Comparison of ENCODE assay signal across 8 cellular contexts in genomic region chr21:42199488-42200463, GRCh38. TPM values are rescaled to one million over a fixed set of nuclear protein-coding genes. Genes with fewer than 3 reads are reported as not detected.
DNase-seq lines count a peak whose midpoint lies in the region; ATAC-seq, FAIRE-seq and TF ChIP-seq lines count a peak whose summit lies in the region.

No MANE protein-coding gene starts in this region.

- peak overlapping the region; percentile 70 for H3K4me2 ChIP-seq in keratinocyte (ENCODE audit: control insufficient read depth, extremely low read depth, insufficient read depth, low read depth, low read length)

- H4K20me1 ChIP-seq in keratinocyte (ENCODE audit: control insufficient read depth, extremely low read depth, insufficient read depth, low read length) = no peaks in the 10 kb centered on the region

- no peaks in the 10 kb centered on the region for H3K27me3 ChIP-seq in keratinocyte (ENCODE audit: control insufficient read depth, extremely low read depth, insufficient read depth, low read length)
- H3K27me3 ChIP-seq in sigmoid colon = no peaks in the 10 kb centered on the region

- no peaks in the 10 kb centered on the region for H3K9me3 ChIP-seq in keratinocyte (ENCODE audit: control insufficient read depth, low read depth, low read length)
- no peaks in the 10 kb centered on the region for H3K9me3 ChIP-seq in sigmoid colon

- no peak for TF ChIP-seq EP300 in sigmoid colon (IDR thresholded peaks at IDR 0.05)

- H3K4me3 ChIP-seq in keratinocyte (ENCODE audit: control insufficient read depth in 2 of 3, extremely low read depth in 1 of 3, insufficient read depth in 2 of 3, low read depth in 1 of 3, low read length in 3 of 3) = no peak overlapping the region
- H3K4me3 ChIP-seq in sigmoid colon = no peak overlapping the region

- ATAC-seq in GM18873 (IDR thresholded peaks at IDR 0.05; ENCODE audit: low FRiP score, unreplicated experiment) (no peak), HG03469 (IDR thresholded peaks at IDR 0.05; ENCODE audit: unreplicated experiment) (no peak)

- peak overlapping the region; percentile 47 for H3K9ac ChIP-seq in keratinocyte (ENCODE audit: control insufficient read depth, extremely low read depth, insufficient read depth, low read length)

- H3K9me1 ChIP-seq in keratinocyte (ENCODE audit: control insufficient read depth, extremely low read depth, insufficient read depth, low read length) = no peaks in the 10 kb centered on the region

- H3K36me3 ChIP-seq in keratinocyte (ENCODE audit: control insufficient read depth in 2 of 2, extremely low read depth in 1 of 2, insufficient read depth in 2 of 2, low read length in 2 of 2) = no peaks in the 10 kb centered on the region
- H3K36me3 ChIP-seq in sigmoid colon = no peaks in the 10 kb centered on the region

- peak; percentile 90 for FAIRE-seq in keratinocyte (lab: Jason Lieb, UNC)

- H2AFZ ChIP-seq in keratinocyte (ENCODE audit: control insufficient read depth, low read length) = no peak overlapping the region

- intact Hi-C loops in sigmoid colon (cut with DNase I) = no loop called here

- WGBS in sigmoid colon, 2 donors = 74 to 82% methylated on average over 9 of the region's 9 CpGs

- peak overlapping the region; percentile 45 for H3K27ac ChIP-seq in keratinocyte (ENCODE audit: control insufficient read depth, insufficient read depth, low read length)
- peak overlapping the region in 1 of 4 donors; percentile 36 for H3K27ac ChIP-seq in sigmoid colon

- TF ChIP-seq POLR2A in sigmoid colon (IDR thresholded peaks at IDR 0.05) = no peak

- peak; percentile 42 for DNase-seq in DMS153 (lab: John Stamatoyannopoulos, UW)
- DNase-seq in HT1080 (ENCODE audit: low read depth) = peak; percentile 53
- DNase-seq in activated CD4-positive, CD25-positive, alpha-beta regulatory T cell treated with anti-CD3 and anti-CD28 coated beads, Interleukin-2, amount 50 U/mL, for 72 hours = peak; percentile 27
- peak; percentile 35 for DNase-seq in keratinocyte (ENCODE audit: low read depth, low spot score)
- DNase-seq in sigmoid colon = no peak
- no peak for DNase-seq in COLO829 (ENCODE audit: low spot score)

- H3K4me1 ChIP-seq in keratinocyte (ENCODE audit: control insufficient read depth, extremely low read depth, insufficient read depth, low read length) = peaks cover 36% of the 10 kb centered on the region
- no peaks in the 10 kb centered on the region for H3K4me1 ChIP-seq in sigmoid colon

- TF ChIP-seq CTCF in keratinocyte (optimal IDR thresholded peaks at IDR 0.05 in 1 of 3, IDR thresholded peaks at IDR 0.05 in 1 of 3, conservative IDR thresholded peaks at IDR 0.05 in 1 of 3; ENCODE audit: extremely low read depth in 1 of 3, insufficient read depth in 2 of 3, low read length in 3 of 3) = no peak
- TF ChIP-seq CTCF in sigmoid colon (IDR thresholded peaks at IDR 0.05) = no peak

- H3K79me2 ChIP-seq in keratinocyte (ENCODE audit: control insufficient read depth, insufficient read depth, low read length) = no peaks in the 10 kb centered on the region

- dilution Hi-C loops in keratinocyte (cut with MboI; ENCODE audit: extremely low pct_ligation_motif_present, low sequenced_read_pairs) = no loop called here

RNA-seq across cellular contexts. Expression of gene ABCG1, which starts 19.2 kb away (rescaled TPM):
- total RNA-seq in HT1080 (2014; rRNA removed; shearing (Covaris generic)) = not detected in 2 replicates
- 0.12 and 0.16 TPM in 2 replicates for polyA plus RNA-seq in HT1080 (2015; cell fraction: cytosol; rRNA removed)
- 0.12 and 0.33 TPM in 2 replicates for polyA plus RNA-seq in HT1080 (2015; cell fraction: nucleus; rRNA removed)
- polyA plus RNA-seq in keratinocyte (3.3 to 3.6 TPM (median 3.5 TPM) in 3 replicates), sigmoid colon (10 to 100 TPM in 2 of 3 donors, 1 to 10 TPM in 1; 8.1 to 15.6 (median 10.2) TPM)
- polyA plus RNA-seq in keratinocyte (2011; ENCODE audit: low read depth) = 32.8 TPM
- 3.0 and 3.2 TPM in 2 replicates for polyA plus RNA-seq in keratinocyte (2011; cell fraction: cytosol; rRNA removed)
- polyA plus RNA-seq in keratinocyte (2011; cell fraction: nucleus; rRNA removed) = 12.1 and 13.2 TPM in 2 replicates
- polyA plus RNA-seq in keratinocyte (2012; ENCODE audit: low replicate concordance) = 2.9 and 41.9 TPM in 2 replicates
- polyA minus RNA-seq in keratinocyte = 4.9 to 6.8 TPM (median 6.3 TPM) in 3 replicates
- 4.2 TPM for polyA minus RNA-seq in keratinocyte (2011; cell fraction: cytosol; rRNA and poly(A)+ RNA removed)
- polyA minus RNA-seq in keratinocyte (2011; cell fraction: nucleus; rRNA and poly(A)+ RNA removed) = 13.3 and 14.7 TPM in 2 replicates
- 10 to 100 TPM in 3 of 4 donors, 1 to 10 TPM in 1; 6.0 to 19.3 (median 13.6) TPM for total RNA-seq in sigmoid colon

Comparison
In these comparisons a context has a peak if more than half of its experiments do, and no peak if none do; other contexts are left out.
1. DNase-seq: peak in DMS153 (single experiment), HT1080 (single experiment), activated CD4-positive, CD25-positive, alpha-beta regulatory T cell treated with anti-CD3 and anti-CD28 coated beads, Interleukin-2, amount 50 U/mL, for 72 hours (single experiment) and keratinocyte (single experiment); none in sigmoid colon (single experiment) and COLO829 (single experiment).